ENCODE assay signal across 1 cellular context in the genomic region with DNA sequence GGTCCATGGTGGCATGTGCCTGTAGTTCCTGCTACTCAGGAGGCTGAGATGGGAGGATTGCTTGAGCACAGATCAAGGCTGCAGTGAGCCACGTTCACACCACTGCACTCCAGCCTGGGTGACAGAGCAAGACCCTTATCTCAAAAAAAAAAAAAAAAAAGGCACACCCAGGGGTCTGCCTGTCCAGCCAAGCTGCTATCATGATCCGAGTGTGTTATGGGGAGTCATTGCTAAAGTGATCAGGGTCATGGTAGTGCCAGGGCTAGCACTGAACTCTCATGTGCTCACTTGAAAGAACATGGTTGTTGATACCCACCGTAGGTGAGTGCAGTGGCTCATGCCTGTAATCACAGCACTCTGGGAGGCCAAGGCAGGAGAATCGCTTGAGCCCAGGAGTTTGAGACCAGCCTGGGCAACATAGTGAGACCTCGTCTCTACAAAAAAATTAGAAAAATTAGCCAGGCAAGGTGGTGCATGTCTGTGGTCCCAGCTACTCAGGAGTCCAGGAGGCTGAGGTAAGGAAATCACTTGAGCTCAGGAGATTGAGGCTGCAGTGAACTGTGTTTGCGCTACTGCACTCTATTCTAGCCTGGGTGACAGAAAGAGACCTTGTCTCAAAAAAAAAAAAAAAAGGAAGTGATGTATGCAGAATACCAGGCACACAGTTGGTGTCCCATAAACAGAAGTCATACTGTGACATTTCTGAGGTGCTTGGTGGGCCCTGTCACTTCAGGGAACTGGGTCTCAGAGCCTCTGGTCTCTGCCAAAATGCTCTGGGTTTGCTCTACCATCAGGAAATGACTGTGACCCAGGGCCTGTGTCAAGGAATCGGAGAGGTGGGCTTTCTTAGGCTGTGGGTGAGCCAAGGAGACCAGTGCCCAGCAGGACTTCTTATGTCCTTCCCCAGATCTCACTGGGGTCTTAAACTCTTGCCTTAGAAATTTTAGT.
TF ChIP-seq lines count a peak whose summit lies in the region.

No MANE protein-coding gene starts in this region.

TF ChIP-seq in HepG2, 621 proteins besides CTCF, POLR2A, EP300 and RAD21 (continued from another document and continues in another):
- TF ChIP-seq, protein P1, sequence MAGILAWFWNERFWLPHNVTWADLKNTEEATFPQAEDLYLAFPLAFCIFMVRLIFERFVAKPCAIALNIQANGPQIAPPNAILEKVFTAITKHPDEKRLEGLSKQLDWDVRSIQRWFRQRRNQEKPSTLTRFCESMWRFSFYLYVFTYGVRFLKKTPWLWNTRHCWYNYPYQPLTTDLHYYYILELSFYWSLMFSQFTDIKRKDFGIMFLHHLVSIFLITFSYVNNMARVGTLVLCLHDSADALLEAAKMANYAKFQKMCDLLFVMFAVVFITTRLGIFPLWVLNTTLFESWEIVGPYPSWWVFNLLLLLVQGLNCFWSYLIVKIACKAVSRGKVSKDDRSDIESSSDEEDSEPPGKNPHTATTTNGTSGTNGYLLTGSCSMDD (CRISPR knock-in tag; IDR thresholded peaks at IDR 0.05) = no peak
- TF ChIP-seq SP140L (CRISPR knock-in tag; IDR thresholded peaks at IDR 0.05; ENCODE audit: borderline replicate concordance) = 0 out of 2 replicates have a peak, but pooled peaks have one; percentile 6
- no peak for TF ChIP-seq CENPT (CRISPR knock-in tag; IDR thresholded peaks at IDR 0.05; ENCODE audit: low read depth)
- 0 out of 2 replicates have a peak, but pooled peaks have one; percentile 73 for TF ChIP-seq KLF12 (CRISPR knock-in tag; IDR thresholded peaks at IDR 0.05; ENCODE audit: borderline replicate concordance)
- TF ChIP-seq HOXD1 (CRISPR knock-in tag; IDR thresholded peaks at IDR 0.05) = no peak
- 0 out of 2 replicates have a peak, but pooled peaks have one; percentile 34 for TF ChIP-seq ZNF451 (CRISPR knock-in tag; IDR thresholded peaks at IDR 0.05)
- TF ChIP-seq ZNF660 (CRISPR knock-in tag; IDR thresholded peaks at IDR 0.05; ENCODE audit: borderline replicate concordance, low read depth) = no peak
- TF ChIP-seq, protein P2, sequence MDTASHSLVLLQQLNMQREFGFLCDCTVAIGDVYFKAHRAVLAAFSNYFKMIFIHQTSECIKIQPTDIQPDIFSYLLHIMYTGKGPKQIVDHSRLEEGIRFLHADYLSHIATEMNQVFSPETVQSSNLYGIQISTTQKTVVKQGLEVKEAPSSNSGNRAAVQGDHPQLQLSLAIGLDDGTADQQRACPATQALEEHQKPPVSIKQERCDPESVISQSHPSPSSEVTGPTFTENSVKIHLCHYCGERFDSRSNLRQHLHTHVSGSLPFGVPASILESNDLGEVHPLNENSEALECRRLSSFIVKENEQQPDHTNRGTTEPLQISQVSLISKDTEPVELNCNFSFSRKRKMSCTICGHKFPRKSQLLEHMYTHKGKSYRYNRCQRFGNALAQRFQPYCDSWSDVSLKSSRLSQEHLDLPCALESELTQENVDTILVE (CRISPR knock-in tag; IDR thresholded peaks at IDR 0.05) = no peak; the same call in 1 of the 2 replicates
- TF ChIP-seq, protein P3, sequence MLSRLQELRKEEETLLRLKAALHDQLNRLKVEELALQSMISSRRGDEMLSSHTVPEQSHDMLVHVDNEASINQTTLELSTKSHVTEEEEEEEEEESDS (CRISPR knock-in tag; IDR thresholded peaks at IDR 0.05; ENCODE audit: borderline replicate concordance) = peak; percentile 61; the same call in 1 of the 2 replicates
- 0 out of 2 replicates have a peak, but pooled peaks have one; percentile 48 for TF ChIP-seq YEATS2 (CRISPR knock-in tag; IDR thresholded peaks at IDR 0.05; ENCODE audit: borderline replicate concordance)
- TF ChIP-seq NFRKB (IDR thresholded peaks at IDR 0.05) = no peak
- TF ChIP-seq, protein P4, sequence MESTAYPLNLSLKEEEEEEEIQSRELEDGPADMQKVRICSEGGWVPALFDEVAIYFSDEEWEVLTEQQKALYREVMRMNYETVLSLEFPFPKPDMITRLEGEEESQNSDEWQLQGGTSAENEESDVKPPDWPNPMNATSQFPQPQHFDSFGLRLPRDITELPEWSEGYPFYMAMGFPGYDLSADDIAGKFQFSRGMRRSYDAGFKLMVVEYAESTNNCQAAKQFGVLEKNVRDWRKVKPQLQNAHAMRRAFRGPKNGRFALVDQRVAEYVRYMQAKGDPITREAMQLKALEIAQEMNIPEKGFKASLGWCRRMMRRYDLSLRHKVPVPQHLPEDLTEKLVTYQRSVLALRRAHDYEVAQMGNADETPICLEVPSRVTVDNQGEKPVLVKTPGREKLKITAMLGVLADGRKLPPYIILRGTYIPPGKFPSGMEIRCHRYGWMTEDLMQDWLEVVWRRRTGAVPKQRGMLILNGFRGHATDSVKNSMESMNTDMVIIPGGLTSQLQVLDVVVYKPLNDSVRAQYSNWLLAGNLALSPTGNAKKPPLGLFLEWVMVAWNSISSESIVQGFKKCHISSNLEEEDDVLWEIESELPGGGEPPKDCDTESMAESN (CRISPR knock-in tag; conservative IDR thresholded peaks at IDR 0.05) = no peak; the same call in 1 of the 2 replicates
- 0 out of 2 replicates have a peak, but pooled peaks have one; percentile 38 for TF ChIP-seq ZNF225 (CRISPR knock-in tag; IDR thresholded peaks at IDR 0.05)
- TF ChIP-seq, protein P5, sequence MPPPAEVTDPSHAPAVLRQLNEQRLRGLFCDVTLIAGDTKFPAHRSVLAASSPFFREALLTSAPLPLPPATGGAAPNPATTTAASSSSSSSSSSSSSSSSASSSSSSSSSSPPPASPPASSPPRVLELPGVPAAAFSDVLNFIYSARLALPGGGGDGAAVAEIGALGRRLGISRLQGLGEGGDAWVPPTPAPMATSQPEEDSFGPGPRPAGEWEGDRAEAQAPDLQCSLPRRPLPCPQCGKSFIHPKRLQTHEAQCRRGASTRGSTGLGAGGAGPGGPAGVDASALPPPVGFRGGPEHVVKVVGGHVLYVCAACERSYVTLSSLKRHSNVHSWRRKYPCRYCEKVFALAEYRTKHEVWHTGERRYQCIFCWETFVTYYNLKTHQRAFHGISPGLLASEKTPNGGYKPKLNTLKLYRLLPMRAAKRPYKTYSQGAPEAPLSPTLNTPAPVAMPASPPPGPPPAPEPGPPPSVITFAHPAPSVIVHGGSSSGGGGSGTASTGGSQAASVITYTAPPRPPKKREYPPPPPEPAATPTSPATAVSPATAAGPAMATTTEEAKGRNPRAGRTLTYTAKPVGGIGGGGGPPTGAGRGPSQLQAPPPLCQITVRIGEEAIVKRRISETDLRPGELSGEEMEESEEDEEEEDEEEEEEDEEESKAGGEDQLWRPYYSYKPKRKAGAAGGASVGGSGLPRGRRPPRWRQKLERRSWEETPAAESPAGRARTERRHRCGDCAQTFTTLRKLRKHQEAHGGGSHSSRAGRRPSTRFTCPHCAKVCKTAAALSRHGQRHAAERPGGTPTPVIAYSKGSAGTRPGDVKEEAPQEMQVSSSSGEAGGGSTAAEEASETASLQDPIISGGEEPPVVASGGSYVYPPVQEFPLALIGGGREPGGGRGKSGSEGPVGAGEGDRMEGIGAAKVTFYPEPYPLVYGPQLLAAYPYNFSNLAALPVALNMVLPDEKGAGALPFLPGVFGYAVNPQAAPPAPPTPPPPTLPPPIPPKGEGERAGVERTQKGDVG (CRISPR knock-in tag; IDR thresholded peaks at IDR 0.05; ENCODE audit: borderline replicate concordance) = peak; percentile 98
- peak; percentile 34; the same call in 1 of the 2 replicates for TF ChIP-seq ZNF431 (CRISPR knock-in tag; IDR thresholded peaks at IDR 0.05; ENCODE audit: borderline replicate concordance, low read depth)
- TF ChIP-seq MAFG (CRISPR knock-in tag; IDR thresholded peaks at IDR 0.05) = no peak
- TF ChIP-seq FOSL2 (CRISPR knock-in tag; IDR thresholded peaks at IDR 0.05) = no peak
- TF ChIP-seq ZNF331 (CRISPR knock-in tag; IDR thresholded peaks at IDR 0.05) = 0 out of 2 replicates have a peak, but pooled peaks have one; percentile 12
- no peak for TF ChIP-seq ZNF549 (CRISPR knock-in tag; IDR thresholded peaks at IDR 0.05)
- TF ChIP-seq, protein P6, sequence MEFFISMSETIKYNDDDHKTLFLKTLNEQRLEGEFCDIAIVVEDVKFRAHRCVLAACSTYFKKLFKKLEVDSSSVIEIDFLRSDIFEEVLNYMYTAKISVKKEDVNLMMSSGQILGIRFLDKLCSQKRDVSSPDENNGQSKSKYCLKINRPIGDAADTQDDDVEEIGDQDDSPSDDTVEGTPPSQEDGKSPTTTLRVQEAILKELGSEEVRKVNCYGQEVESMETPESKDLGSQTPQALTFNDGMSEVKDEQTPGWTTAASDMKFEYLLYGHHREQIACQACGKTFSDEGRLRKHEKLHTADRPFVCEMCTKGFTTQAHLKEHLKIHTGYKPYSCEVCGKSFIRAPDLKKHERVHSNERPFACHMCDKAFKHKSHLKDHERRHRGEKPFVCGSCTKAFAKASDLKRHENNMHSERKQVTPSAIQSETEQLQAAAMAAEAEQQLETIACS (CRISPR knock-in tag; IDR thresholded peaks at IDR 0.05) = 0 out of 2 replicates have a peak, but pooled peaks have one; percentile 44
- TF ChIP-seq MTA3 (CRISPR knock-in tag; IDR thresholded peaks at IDR 0.05) = no peak
- TF ChIP-seq ZNF777 (CRISPR knock-in tag; IDR thresholded peaks at IDR 0.05) = no peak; the same call in 1 of the 2 replicates
- TF ChIP-seq, protein P7, sequence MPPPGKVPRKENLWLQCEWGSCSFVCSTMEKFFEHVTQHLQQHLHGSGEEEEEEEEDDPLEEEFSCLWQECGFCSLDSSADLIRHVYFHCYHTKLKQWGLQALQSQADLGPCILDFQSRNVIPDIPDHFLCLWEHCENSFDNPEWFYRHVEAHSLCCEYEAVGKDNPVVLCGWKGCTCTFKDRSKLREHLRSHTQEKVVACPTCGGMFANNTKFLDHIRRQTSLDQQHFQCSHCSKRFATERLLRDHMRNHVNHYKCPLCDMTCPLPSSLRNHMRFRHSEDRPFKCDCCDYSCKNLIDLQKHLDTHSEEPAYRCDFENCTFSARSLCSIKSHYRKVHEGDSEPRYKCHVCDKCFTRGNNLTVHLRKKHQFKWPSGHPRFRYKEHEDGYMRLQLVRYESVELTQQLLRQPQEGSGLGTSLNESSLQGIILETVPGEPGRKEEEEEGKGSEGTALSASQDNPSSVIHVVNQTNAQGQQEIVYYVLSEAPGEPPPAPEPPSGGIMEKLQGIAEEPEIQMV (CRISPR knock-in tag; IDR thresholded peaks at IDR 0.05; ENCODE audit: low read depth) = no peak
- TF ChIP-seq, protein P8, sequence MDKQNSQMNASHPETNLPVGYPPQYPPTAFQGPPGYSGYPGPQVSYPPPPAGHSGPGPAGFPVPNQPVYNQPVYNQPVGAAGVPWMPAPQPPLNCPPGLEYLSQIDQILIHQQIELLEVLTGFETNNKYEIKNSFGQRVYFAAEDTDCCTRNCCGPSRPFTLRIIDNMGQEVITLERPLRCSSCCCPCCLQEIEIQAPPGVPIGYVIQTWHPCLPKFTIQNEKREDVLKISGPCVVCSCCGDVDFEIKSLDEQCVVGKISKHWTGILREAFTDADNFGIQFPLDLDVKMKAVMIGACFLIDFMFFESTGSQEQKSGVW (CRISPR knock-in tag; IDR thresholded peaks at IDR 0.05; ENCODE audit: borderline replicate concordance) = no peak
- TF ChIP-seq ZNF282 (IDR thresholded peaks at IDR 0.05; ENCODE audit: partially characterized antibody) = no peak
- peak; percentile 23; the same call in 1 of the 2 replicates for TF ChIP-seq ZNF501 (CRISPR knock-in tag; IDR thresholded peaks at IDR 0.05)
- TF ChIP-seq ZNF773 (CRISPR knock-in tag; IDR thresholded peaks at IDR 0.05; ENCODE audit: borderline replicate concordance) = 0 out of 2 replicates have a peak, but pooled peaks have one; percentile 4
- TF ChIP-seq, protein P9, sequence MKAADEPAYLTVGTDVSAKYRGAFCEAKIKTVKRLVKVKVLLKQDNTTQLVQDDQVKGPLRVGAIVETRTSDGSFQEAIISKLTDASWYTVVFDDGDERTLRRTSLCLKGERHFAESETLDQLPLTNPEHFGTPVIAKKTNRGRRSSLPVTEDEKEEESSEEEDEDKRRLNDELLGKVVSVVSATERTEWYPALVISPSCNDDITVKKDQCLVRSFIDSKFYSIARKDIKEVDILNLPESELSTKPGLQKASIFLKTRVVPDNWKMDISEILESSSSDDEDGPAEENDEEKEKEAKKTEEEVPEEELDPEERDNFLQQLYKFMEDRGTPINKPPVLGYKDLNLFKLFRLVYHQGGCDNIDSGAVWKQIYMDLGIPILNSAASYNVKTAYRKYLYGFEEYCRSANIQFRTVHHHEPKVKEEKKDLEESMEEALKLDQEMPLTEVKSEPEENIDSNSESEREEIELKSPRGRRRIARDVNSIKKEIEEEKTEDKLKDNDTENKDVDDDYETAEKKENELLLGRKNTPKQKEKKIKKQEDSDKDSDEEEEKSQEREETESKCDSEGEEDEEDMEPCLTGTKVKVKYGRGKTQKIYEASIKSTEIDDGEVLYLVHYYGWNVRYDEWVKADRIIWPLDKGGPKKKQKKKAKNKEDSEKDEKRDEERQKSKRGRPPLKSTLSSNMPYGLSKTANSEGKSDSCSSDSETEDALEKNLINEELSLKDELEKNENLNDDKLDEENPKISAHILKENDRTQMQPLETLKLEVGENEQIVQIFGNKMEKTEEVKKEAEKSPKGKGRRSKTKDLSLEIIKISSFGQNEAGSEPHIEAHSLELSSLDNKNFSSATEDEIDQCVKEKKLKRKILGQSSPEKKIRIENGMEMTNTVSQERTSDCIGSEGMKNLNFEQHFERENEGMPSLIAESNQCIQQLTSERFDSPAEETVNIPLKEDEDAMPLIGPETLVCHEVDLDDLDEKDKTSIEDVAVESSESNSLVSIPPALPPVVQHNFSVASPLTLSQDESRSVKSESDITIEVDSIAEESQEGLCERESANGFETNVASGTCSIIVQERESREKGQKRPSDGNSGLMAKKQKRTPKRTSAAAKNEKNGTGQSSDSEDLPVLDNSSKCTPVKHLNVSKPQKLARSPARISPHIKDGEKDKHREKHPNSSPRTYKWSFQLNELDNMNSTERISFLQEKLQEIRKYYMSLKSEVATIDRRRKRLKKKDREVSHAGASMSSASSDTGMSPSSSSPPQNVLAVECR (CRISPR knock-in tag; IDR thresholded peaks at IDR 0.05; ENCODE audit: borderline replicate concordance) = 0 out of 2 replicates have a peak, but pooled peaks have one; percentile 51
- TF ChIP-seq ZNF143 (CRISPR knock-in tag; IDR thresholded peaks at IDR 0.05) = no peak
- TF ChIP-seq ZNF292 (CRISPR knock-in tag; IDR thresholded peaks at IDR 0.05; ENCODE audit: borderline replicate concordance, low read depth) = 0 out of 2 replicates have a peak, but pooled peaks have one; percentile 51
- TF ChIP-seq ZNF256 (CRISPR knock-in tag; conservative IDR thresholded peaks at IDR 0.05) = peak; percentile 15
- no peak for TF ChIP-seq GTF2F1 (IDR thresholded peaks at IDR 0.05; ENCODE audit: low read length)
- no peak for TF ChIP-seq MIER3 (CRISPR knock-in tag; IDR thresholded peaks at IDR 0.05; ENCODE audit: borderline replicate concordance)
- TF ChIP-seq SP2 (CRISPR knock-in tag; IDR thresholded peaks at IDR 0.05) = 0 out of 2 replicates have a peak, but pooled peaks have one; percentile 13
- TF ChIP-seq ZKSCAN8 (CRISPR knock-in tag; IDR thresholded peaks at IDR 0.05; ENCODE audit: borderline replicate concordance) = peak; percentile 58
- TF ChIP-seq, protein P10, sequence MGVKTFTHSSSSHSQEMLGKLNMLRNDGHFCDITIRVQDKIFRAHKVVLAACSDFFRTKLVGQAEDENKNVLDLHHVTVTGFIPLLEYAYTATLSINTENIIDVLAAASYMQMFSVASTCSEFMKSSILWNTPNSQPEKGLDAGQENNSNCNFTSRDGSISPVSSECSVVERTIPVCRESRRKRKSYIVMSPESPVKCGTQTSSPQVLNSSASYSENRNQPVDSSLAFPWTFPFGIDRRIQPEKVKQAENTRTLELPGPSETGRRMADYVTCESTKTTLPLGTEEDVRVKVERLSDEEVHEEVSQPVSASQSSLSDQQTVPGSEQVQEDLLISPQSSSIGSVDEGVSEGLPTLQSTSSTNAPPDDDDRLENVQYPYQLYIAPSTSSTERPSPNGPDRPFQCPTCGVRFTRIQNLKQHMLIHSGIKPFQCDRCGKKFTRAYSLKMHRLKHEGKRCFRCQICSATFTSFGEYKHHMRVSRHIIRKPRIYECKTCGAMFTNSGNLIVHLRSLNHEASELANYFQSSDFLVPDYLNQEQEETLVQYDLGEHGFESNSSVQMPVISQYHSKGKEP (CRISPR knock-in tag; IDR thresholded peaks at IDR 0.05) = no peak
- TF ChIP-seq MYNN (CRISPR knock-in tag; IDR thresholded peaks at IDR 0.05; ENCODE audit: low read depth) = no peak
- no peak for TF ChIP-seq CBX2 (IDR thresholded peaks at IDR 0.05; ENCODE audit: low read depth, low read length)
- TF ChIP-seq CBX2 (CRISPR knock-in tag; IDR thresholded peaks at IDR 0.05; ENCODE audit: low read depth) = 0 out of 2 replicates have a peak, but pooled peaks have one; percentile 37
